ENCODE assay signal across 7 cellular contexts in genomic region chr3:126475411-126476114, GRCh38. TPM values are rescaled to one million over a fixed set of nuclear protein-coding genes. Genes with fewer than 3 reads are reported as not detected.
DNase-seq lines count a peak whose midpoint lies in the region; ATAC-seq and TF ChIP-seq lines count a peak whose summit lies in the region.

A gene with protein sequence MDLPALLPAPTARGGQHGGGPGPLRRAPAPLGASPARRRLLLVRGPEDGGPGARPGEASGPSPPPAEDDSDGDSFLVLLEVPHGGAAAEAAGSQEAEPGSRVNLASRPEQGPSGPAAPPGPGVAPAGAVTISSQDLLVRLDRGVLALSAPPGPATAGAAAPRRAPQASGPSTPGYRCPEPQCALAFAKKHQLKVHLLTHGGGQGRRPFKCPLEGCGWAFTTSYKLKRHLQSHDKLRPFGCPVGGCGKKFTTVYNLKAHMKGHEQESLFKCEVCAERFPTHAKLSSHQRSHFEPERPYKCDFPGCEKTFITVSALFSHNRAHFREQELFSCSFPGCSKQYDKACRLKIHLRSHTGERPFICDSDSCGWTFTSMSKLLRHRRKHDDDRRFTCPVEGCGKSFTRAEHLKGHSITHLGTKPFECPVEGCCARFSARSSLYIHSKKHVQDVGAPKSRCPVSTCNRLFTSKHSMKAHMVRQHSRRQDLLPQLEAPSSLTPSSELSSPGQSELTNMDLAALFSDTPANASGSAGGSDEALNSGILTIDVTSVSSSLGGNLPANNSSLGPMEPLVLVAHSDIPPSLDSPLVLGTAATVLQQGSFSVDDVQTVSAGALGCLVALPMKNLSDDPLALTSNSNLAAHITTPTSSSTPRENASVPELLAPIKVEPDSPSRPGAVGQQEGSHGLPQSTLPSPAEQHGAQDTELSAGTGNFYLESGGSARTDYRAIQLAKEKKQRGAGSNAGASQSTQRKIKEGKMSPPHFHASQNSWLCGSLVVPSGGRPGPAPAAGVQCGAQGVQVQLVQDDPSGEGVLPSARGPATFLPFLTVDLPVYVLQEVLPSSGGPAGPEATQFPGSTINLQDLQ (minus strand): TSS chr3:126475891. CDS start chr3:126475865, 26 bp downstream.

- peaks cover 27% of the 10 kb centered on the region for H3K4me1 ChIP-seq in hepatocyte (ENCODE audit: insufficient read depth)

- 0% methylated on average over 24 of the region's 113 CpGs for WGBS in hepatocyte (ENCODE audit: low lambda C conversion rate, missing lambda C conversion rate)

- DNase-seq in NCI-H2081 (lab: John Stamatoyannopoulos, UW), result peak; percentile 96 to 97
- DNase-seq in T1000 (lab: John Stamatoyannopoulos, UW), result peak; percentile 90
- DNase-seq in astrocyte of the hippocampus (ENCODE audit: low read depth, low spot score), result peak; percentile 99
- peak; percentile 98 for DNase-seq in hepatocyte (ENCODE audit: low spot score)
- DNase-seq in retinal pigment epithelial cell (ENCODE audit: low read depth), result peak; percentile 72

- peaks cover 42% of the 10 kb centered on the region for H3K79me2 ChIP-seq in hepatocyte

- H3K9me2 ChIP-seq in hepatocyte (replicated peaks; ENCODE audit: insufficient read depth), result no peaks in the 10 kb centered on the region

- H3K4me3 ChIP-seq in hepatocyte (peak within 1 kb of the TSS; percentile 80), retinal pigment epithelial cell (ENCODE audit: low read length) (peak within 1 kb of the TSS; percentile 79)

- peak within 1 kb of the TSS; percentile 97 for H3K27ac ChIP-seq in hepatocyte

- H3K36me3 ChIP-seq in hepatocyte (replicated peaks; ENCODE audit: insufficient read depth, low read depth), result no peaks in the 10 kb centered on the region

- peak within 1 kb of the TSS; percentile 80 for H2AFZ ChIP-seq in hepatocyte

- H3K4me2 ChIP-seq in hepatocyte, result peak within 1 kb of the TSS; percentile 99

- TF ChIP-seq CTCF in hepatocyte (IDR thresholded peaks at IDR 0.05; ENCODE audit: poor library complexity) (peak; percentile 52), retinal pigment epithelial cell (conservative IDR thresholded peaks at IDR 0.05; ENCODE audit: low read depth, low read length) (peak; percentile 55)

- H3K27me3 ChIP-seq in hepatocyte, result no peaks in the 10 kb centered on the region

- H3K9me3 ChIP-seq in hepatocyte (ENCODE audit: low read depth), result no peaks in the 10 kb centered on the region

- ATAC-seq in GM18511 (IDR thresholded peaks at IDR 0.05; ENCODE audit: unreplicated experiment), result peak; percentile 85
- ATAC-seq in HG02981 (IDR thresholded peaks at IDR 0.05; ENCODE audit: unreplicated experiment), result peak; percentile 78

- H4K20me1 ChIP-seq in hepatocyte (ENCODE audit: insufficient read depth, poor library complexity, severe bottlenecking), result peaks cover 45% of the 10 kb centered on the region

RNA-seq across cellular contexts. Expression of the gene that starts here (rescaled TPM):
- 21.0 and 25.0 TPM in 2 replicates for total RNA-seq in hepatocyte
- 22.9 and 24.1 TPM in 2 replicates for polyA plus RNA-seq in hepatocyte

Comparison
In these comparisons a context has a peak if more than half of its experiments do, and no peak if none do; other contexts are left out.
1. Peak in every context shown above with its lines: DNase-seq, ATAC-seq, H3K4me3 ChIP-seq and H3K27ac ChIP-seq.